ENCODE assay signal across 8 cellular contexts in the genomic region with DNA sequence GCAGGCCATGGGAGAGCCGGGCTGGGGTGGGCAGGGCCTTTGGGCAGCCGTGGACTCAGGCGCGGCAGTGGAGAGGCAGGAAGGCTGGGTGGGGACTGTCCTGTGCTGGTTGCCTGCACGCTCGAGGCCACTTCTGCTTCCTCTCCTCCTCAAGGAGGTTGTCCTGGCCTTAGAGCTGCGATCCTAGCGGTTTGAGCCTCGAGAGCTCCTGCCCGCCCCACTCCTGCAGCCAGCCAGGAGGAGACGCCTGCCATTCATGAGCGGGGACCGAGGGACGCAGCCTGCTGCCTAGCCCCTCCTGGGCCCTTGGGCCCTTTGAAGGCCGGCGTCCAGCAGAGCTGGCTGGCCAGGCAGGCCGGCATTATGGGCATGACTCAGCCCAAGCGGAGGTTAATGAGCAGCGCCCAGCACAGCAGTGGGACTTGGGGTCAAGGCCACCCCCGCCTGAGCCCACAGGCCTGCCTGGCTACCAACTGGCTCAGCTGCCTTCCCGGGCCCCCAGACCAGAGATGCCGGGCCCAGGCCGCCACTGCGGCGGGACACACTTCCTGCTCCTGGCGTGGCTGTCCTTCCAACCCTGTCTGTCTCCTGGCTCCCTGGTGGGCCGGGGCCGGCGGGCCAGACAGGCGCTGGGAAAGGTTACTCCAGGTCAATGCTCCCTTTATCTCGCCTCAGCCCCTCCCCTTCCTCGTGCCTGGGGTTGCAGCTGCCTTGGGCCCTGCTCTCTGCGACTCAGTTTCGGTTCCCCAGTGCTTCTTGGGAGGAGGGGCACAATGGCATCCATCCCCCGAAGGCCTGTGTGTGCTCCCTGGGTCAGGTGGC. TPM values are rescaled to one million over a fixed set of nuclear protein-coding genes. Genes with fewer than 3 reads are reported as not detected.
DNase-seq lines count a peak whose midpoint lies in the region; ATAC-seq, FAIRE-seq and TF ChIP-seq lines count a peak whose summit lies in the region.

No MANE protein-coding gene starts in this region.

- 0 out of 2 replicates have a peak, but pooled peaks have one; percentile 38 for TF ChIP-seq POLR2A in K562 (conservative IDR thresholded peaks at IDR 0.05)
- no peak for TF ChIP-seq POLR2A in spleen (IDR thresholded peaks at IDR 0.05)

- FAIRE-seq in GM19239 (lab: Jason Lieb, UNC) (peak; percentile 100), K562 (lab: Jason Lieb, UNC) (peak; percentile 82), kidney (lab: Jason Lieb, UNC) (no peak)

- no peak; the same call in 1 of the 2 replicates for TF ChIP-seq EP300 in K562 (IDR thresholded peaks at IDR 0.05; ENCODE audit: low read length)

- no TSS peak for BruUV-seq in K562 (replicated peaks; lab: Mats Ljungman, UMichigan)

- H4K20me1 ChIP-seq in K562 (replicated peaks; ENCODE audit: control insufficient read depth, insufficient read depth, low read length), result peaks cover 10% of the 10 kb centered on the region

- in situ Hi-C loops in K562 (cut with MboI), result no loop called here

- H3K36me3 ChIP-seq in K562 (ENCODE audit: control insufficient read depth, insufficient read depth, low read length), result peaks cover 15% of the 10 kb centered on the region
- no peaks in the 10 kb centered on the region for H3K36me3 ChIP-seq in kidney (ENCODE audit: control insufficient read depth in 1 of 2, insufficient read depth in 2 of 2, low read length in 2 of 2)
- H3K36me3 ChIP-seq in spleen, result peaks cover 0 to 26% (median 0%) of the 10 kb centered on the region in 6 donors

- POLR2A ChIA-PET in K562 (lab: Yijun Ruan, JAX), result interaction anchor here (0.6 to 1.1 kb wide), 8 partner anchors 10 to 243 kb away, joined by 3 to 5 read pairs (median 3); no protein-coding TSS in a partner anchor

- peak; percentile 53 for ATAC-seq in HG03354 (IDR thresholded peaks at IDR 0.05; ENCODE audit: poor library complexity, severe bottlenecking, unreplicated experiment)
- peak; percentile 52 for ATAC-seq in K562

- no peaks in the 10 kb centered on the region for H3K9me1 ChIP-seq in K562 (ENCODE audit: control insufficient read depth, insufficient read depth, low read length)

- intact Hi-C loops in K562 (cut with micrococcal nuclease) (loop anchor here (1.0 kb wide), 1 partner anchor 17 kb away; no protein-coding TSS in a partner anchor), kidney (cut with DNase I) (no loop called here), spleen (cut with DNase I; ENCODE audit: low total_unique reads) (no loop called here)

- H3K4me3 ChIP-seq in K562, result peak overlapping the region; percentile 12; the same call in 1 of the 2 replicates
- H3K4me3 ChIP-seq in kidney (ENCODE audit: low read length in 2 of 2), result no peak overlapping the region
- peak overlapping the region in 5 of 8 donors; percentile 28 to 88 (median 72) for H3K4me3 ChIP-seq in spleen

- no peak for TF ChIP-seq RAD21 in K562 (CRISPR knock-in tag; conservative IDR thresholded peaks at IDR 0.05 in 1 of 2, IDR thresholded peaks at IDR 0.05 in 1 of 2)

- H3K27ac ChIP-seq in K562 (ENCODE audit: extremely low read depth, low read depth, low read length) (peak overlapping the region; percentile 83), kidney (ENCODE audit: low read depth in 2 of 2, low read length in 2 of 2) (peak overlapping the region; percentile 40 to 74), spleen (peak overlapping the region; percentile 66 to 95 (median 93))

- H3K4me2 ChIP-seq in K562 (ENCODE audit: insufficient read depth, low read length), result peak overlapping the region; percentile 78

- peaks cover 39 to 60% of the 10 kb centered on the region in 2 experiments for H3K4me1 ChIP-seq in K562 (replicated peaks in 1 of 2; ENCODE audit: control insufficient read depth in 2 of 2, insufficient read depth in 2 of 2, low read length in 2 of 2)
- peaks cover 8 to 36% of the 10 kb centered on the region in 2 donors for H3K4me1 ChIP-seq in kidney (ENCODE audit: control insufficient read depth in 1 of 2, insufficient read depth in 1 of 2, low read depth in 1 of 2, low read length in 2 of 2)
- H3K4me1 ChIP-seq in spleen, result peaks cover 23 to 72% (median 55%) of the 10 kb centered on the region in 6 donors

- peak overlapping the region; percentile 63 to 92; a peak in 3 of 4 replicates for H3K9ac ChIP-seq in K562 (ENCODE audit: insufficient read depth in 1 of 2, low read depth in 2 of 2, low read length in 2 of 2)
- H3K9ac ChIP-seq in kidney (ENCODE audit: low read length in 2 of 2), result no peak overlapping the region

- CTCF ChIA-PET in K562 (lab: Yijun Ruan, JAX; ENCODE audit: low intra/inter-chr PET ratio), result no interaction called here

- 17% methylated on average over 23 of the region's 35 CpGs for WGBS in K562 (ENCODE audit: insufficient coverage, low coverage, missing lambda C conversion rate)
- WGBS in spleen, 5 donors, result 6 to 42% (median 26%) methylated on average over 16 to 35 of the region's 35 CpGs; no CpG with 5 or more reads in 1 of the 5 donors

- H3K27me3 ChIP-seq in K562 (ENCODE audit: control insufficient read depth in 2 of 2, insufficient read depth in 2 of 2, low read length in 2 of 2), result no peaks in the 10 kb centered on the region
- no peaks in the 10 kb centered on the region for H3K27me3 ChIP-seq in spleen (replicated peaks in 1 of 7)

- H2AFZ ChIP-seq in K562 (ENCODE audit: low read depth, low read length), result peak overlapping the region; percentile 59

- H3K79me2 ChIP-seq in K562 (ENCODE audit: control insufficient read depth, insufficient read depth, low read length), result peaks cover 45% of the 10 kb centered on the region

- H3K9me3 ChIP-seq in K562 (replicated peaks; ENCODE audit: control insufficient read depth, insufficient read depth, low read depth, low read length), result no peaks in the 10 kb centered on the region
- H3K9me3 ChIP-seq in kidney (ENCODE audit: control insufficient read depth in 1 of 2, low read length in 2 of 2), result no peaks in the 10 kb centered on the region
- peaks cover 0 to 3% (median 0%) of the 10 kb centered on the region in 8 donors for H3K9me3 ChIP-seq in spleen

- TF ChIP-seq CTCF in K562 (IDR thresholded peaks at IDR 0.05 in 2 of 3, conservative IDR thresholded peaks at IDR 0.05 in 1 of 3; ENCODE audit: insufficient read depth in 2 of 3, low read depth in 1 of 3, low read length in 3 of 3) (no peak), kidney (IDR thresholded peaks at IDR 0.05; ENCODE audit: borderline replicate concordance, extremely low read depth, insufficient read depth) (no peak), spleen (IDR thresholded peaks at IDR 0.05 in 8 of 11, conservative IDR thresholded peaks at IDR 0.05 in 3 of 11) (no peak)

- DNase-seq in COR-L47 (lab: John Stamatoyannopoulos, UW) (peak; percentile 30), GM19239 (ENCODE audit: insufficient read length, low spot score) (peak; percentile 82), RPMI8226 (peak; percentile 92), K562 (ENCODE audit: extremely low read depth in 1 of 4, low spot score in 3 of 4) (peak; percentile 64 to 81 (median 70)), kidney (peak; percentile 89), spleen (peak; percentile 92), amniotic stem cell (lab: John Stamatoyannopoulos, UW) (no peak)

RNA-seq across cellular contexts. Expression of gene ABCD1, which starts 1.8 kb away (rescaled TPM):
- 3.4 and 16.6 TPM in 2 replicates for total RNA-seq in K562 (2011; cell fraction: chromatin; rRNA removed; ENCODE audit: low replicate concordance)
- 12.9 and 17.3 TPM in 2 replicates for total RNA-seq in K562 (2011; cell fraction: nucleolus; rRNA removed)
- 7.3 TPM in 2 replicates for total RNA-seq in K562 (2011; cell fraction: nucleoplasm; rRNA removed)
- 3.9 and 6.0 TPM in 2 replicates for total RNA-seq in K562 (2014; rRNA removed)
- 0.80 and 1.4 TPM in 2 replicates for total RNA-seq in K562 (2014; rRNA removed; fragmentation: Illumina TruSeq; extraction: Trizol)
- total RNA-seq in K562 (2015; rRNA removed; fragmentation: Illumina TruSeq; extraction: Trizol), result 2.8 and 3.1 TPM in 2 replicates
- 6.9 and 7.1 TPM in 2 replicates for total RNA-seq in K562 (2021)
- 1.6 and 3.8 TPM in 2 replicates for polyA plus RNA-seq in K562 (2011; rRNA removed)
- polyA plus RNA-seq in K562 (2011; cell fraction: cytosol; rRNA removed), result 2.8 and 5.5 TPM in 2 replicates
- 8.7 and 16.4 TPM in 2 replicates for polyA plus RNA-seq in K562 (2011; cell fraction: nucleus; rRNA removed)
- 6.3 and 9.6 TPM in 2 replicates for polyA plus RNA-seq in K562 (2012)
- polyA plus RNA-seq in K562 (2014; fragmentation: Illumina TruSeq; extraction: Trizol), result 2.2 and 3.5 TPM in 2 replicates
- polyA plus RNA-seq in K562 (2014; fragmentation: Nextera tagmentation; extraction: Ambion mirVana), result under 1 TPM; 0.07 to 0.18 TPM
- 3.8 and 5.2 TPM in 2 replicates for polyA plus RNA-seq in K562 (2014; rRNA removed)
- 1.8 and 2.6 TPM in 2 replicates for polyA minus RNA-seq in K562 (2011; rRNA and poly(A)+ RNA removed)
- 4.3 and 4.4 TPM in 2 replicates for polyA minus RNA-seq in K562 (2011; cell fraction: cytosol; rRNA and poly(A)+ RNA removed)
- polyA minus RNA-seq in K562 (2011; cell fraction: nucleus; rRNA and poly(A)+ RNA removed), result 7.9 and 8.4 TPM in 2 replicates
- 13.7 TPM for total RNA-seq in kidney
- 5.2 TPM for polyA plus RNA-seq in kidney (ENCODE audit: insufficient read depth, low read depth, low replicate concordance)
- total RNA-seq in spleen, result 10 to 100 TPM; 14.9 to 28.1 (median 23.2) TPM
- 1 to 10 TPM; 5.1 to 9.7 (median 6.9) TPM for polyA plus RNA-seq in spleen

RNA-seq across cellular contexts. Expression of gene BCAP31, which starts 2.3 kb away (rescaled TPM):
- total RNA-seq in K562 (2011; cell fraction: chromatin; rRNA removed; ENCODE audit: low replicate concordance), result 194 and 313 TPM in 2 replicates
- total RNA-seq in K562 (2011; cell fraction: nucleolus; rRNA removed), result 389 and 398 TPM in 2 replicates
- total RNA-seq in K562 (2011; cell fraction: nucleoplasm; rRNA removed), result 299 and 322 TPM in 2 replicates
- total RNA-seq in K562 (2014; rRNA removed), result 156 and 184 TPM in 2 replicates
- 206 and 225 TPM in 2 replicates for total RNA-seq in K562 (2014; rRNA removed; fragmentation: Illumina TruSeq; extraction: Trizol)
- 170 and 173 TPM in 2 replicates for total RNA-seq in K562 (2015; rRNA removed; fragmentation: Illumina TruSeq; extraction: Trizol)
- 261 and 262 TPM in 2 replicates for total RNA-seq in K562 (2021)
- polyA plus RNA-seq in K562 (2011; rRNA removed), result 157 and 186 TPM in 2 replicates
- 164 and 227 TPM in 2 replicates for polyA plus RNA-seq in K562 (2011; cell fraction: cytosol; rRNA removed)
- 115 and 116 TPM in 2 replicates for polyA plus RNA-seq in K562 (2011; cell fraction: nucleus; rRNA removed)
- 235 and 441 TPM in 2 replicates for polyA plus RNA-seq in K562 (2012)
- polyA plus RNA-seq in K562 (2014; fragmentation: Illumina TruSeq; extraction: Trizol), result 188 and 219 TPM in 2 replicates
- polyA plus RNA-seq in K562 (2014; fragmentation: Nextera tagmentation; extraction: Ambion mirVana), result 100 to 1,000 TPM; 562 to 683 TPM
- 175 and 176 TPM in 2 replicates for polyA plus RNA-seq in K562 (2014; rRNA removed)
- polyA minus RNA-seq in K562 (2011; rRNA and poly(A)+ RNA removed), result 177 and 181 TPM in 2 replicates
- 74.4 and 86.4 TPM in 2 replicates for polyA minus RNA-seq in K562 (2011; cell fraction: cytosol; rRNA and poly(A)+ RNA removed)
- 30.8 and 43.7 TPM in 2 replicates for polyA minus RNA-seq in K562 (2011; cell fraction: nucleus; rRNA and poly(A)+ RNA removed)
- 218 TPM for total RNA-seq in kidney
- 246 TPM for polyA plus RNA-seq in kidney (ENCODE audit: insufficient read depth, low read depth, low replicate concordance)
- 100 to 1,000 TPM; 132 to 173 (median 136) TPM for total RNA-seq in spleen
- polyA plus RNA-seq in spleen, result 100 to 1,000 TPM in 2 of 3 donors, 10 to 100 TPM in 1; 77.3 to 135 (median 108) TPM

RNA-seq across cellular contexts. Expression of gene PLXNB3, which starts 37.6 kb away (rescaled TPM):
- total RNA-seq in K562 (2011; cell fraction: chromatin; rRNA removed; ENCODE audit: low replicate concordance), result 2.4 and 18.7 TPM in 2 replicates
- 5.5 and 11.0 TPM in 2 replicates for total RNA-seq in K562 (2011; cell fraction: nucleolus; rRNA removed)
- 3.1 and 3.7 TPM in 2 replicates for total RNA-seq in K562 (2011; cell fraction: nucleoplasm; rRNA removed)
- total RNA-seq in K562 (2014; rRNA removed) (1.6 and 2.0 TPM in 2 replicates), K562 (2014; rRNA removed; fragmentation: Illumina TruSeq; extraction: Trizol) (0.22 TPM in 1 of 2 replicates, not detected in the other), K562 (2015; rRNA removed; fragmentation: Illumina TruSeq; extraction: Trizol) (0.25 and 0.72 TPM in 2 replicates), K562 (2021) (1.6 TPM in 2 replicates), kidney (5.6 TPM), spleen (1 to 10 TPM in 6 of 7 donors, under 1 TPM in 1; 0.68 to 2.8 (median 1.7) TPM)
- polyA plus RNA-seq in K562 (2011; rRNA removed) (1.5 and 2.4 TPM in 2 replicates), K562 (2014; fragmentation: Illumina TruSeq; extraction: Trizol) (0.40 and 0.50 TPM in 2 replicates), K562 (2014; fragmentation: Nextera tagmentation; extraction: Ambion mirVana) (not detected), K562 (2014; rRNA removed) (1.4 and 1.6 TPM in 2 replicates), kidney (ENCODE audit: insufficient read depth, low read depth, low replicate concordance) (2.2 TPM), spleen (1 to 10 TPM in 1 of 3 donors, under 1 TPM in 2; 0.48 to 1.5 (median 0.49) TPM)
- 0.63 and 1.1 TPM in 2 replicates for polyA plus RNA-seq in K562 (2011; cell fraction: cytosol; rRNA removed)
- 12.2 and 14.5 TPM in 2 replicates for polyA plus RNA-seq in K562 (2011; cell fraction: nucleus; rRNA removed)
- 0.94 and 1.7 TPM in 2 replicates for polyA plus RNA-seq in K562 (2012)
- 0.81 and 1.2 TPM in 2 replicates for polyA minus RNA-seq in K562 (2011; rRNA and poly(A)+ RNA removed)
- polyA minus RNA-seq in K562 (2011; cell fraction: cytosol; rRNA and poly(A)+ RNA removed), result 1.2 and 2.0 TPM in 2 replicates
- 4.0 and 4.3 TPM in 2 replicates for polyA minus RNA-seq in K562 (2011; cell fraction: nucleus; rRNA and poly(A)+ RNA removed)

RNA-seq across cellular contexts. Expression of gene SLC6A8, which starts 38.8 kb away (rescaled TPM):
- 456 and 1,096 TPM in 2 replicates for total RNA-seq in K562 (2011; cell fraction: chromatin; rRNA removed; ENCODE audit: low replicate concordance)
- total RNA-seq in K562 (2011; cell fraction: nucleolus; rRNA removed), result 646 and 663 TPM in 2 replicates
- total RNA-seq in K562 (2011; cell fraction: nucleoplasm; rRNA removed), result 500 and 510 TPM in 2 replicates
- 29.6 and 45.6 TPM in 2 replicates for total RNA-seq in K562 (2014; rRNA removed)
- 24.7 and 34.3 TPM in 2 replicates for total RNA-seq in K562 (2014; rRNA removed; fragmentation: Illumina TruSeq; extraction: Trizol)
- total RNA-seq in K562 (2015; rRNA removed; fragmentation: Illumina TruSeq; extraction: Trizol), result 30.3 and 31.0 TPM in 2 replicates
- total RNA-seq in K562 (2021), result 122 and 144 TPM in 2 replicates
- polyA plus RNA-seq in K562 (2011; rRNA removed), result 139 and 294 TPM in 2 replicates
- polyA plus RNA-seq in K562 (2011; cell fraction: cytosol; rRNA removed), result 237 and 320 TPM in 2 replicates
- polyA plus RNA-seq in K562 (2011; cell fraction: nucleus; rRNA removed), result 1,046 and 1,667 TPM in 2 replicates
- polyA plus RNA-seq in K562 (2012), result 94.9 and 162 TPM in 2 replicates
- 73.5 and 87.0 TPM in 2 replicates for polyA plus RNA-seq in K562 (2014; fragmentation: Illumina TruSeq; extraction: Trizol)
- polyA plus RNA-seq in K562 (2014; fragmentation: Nextera tagmentation; extraction: Ambion mirVana), result 1 to 10 TPM in 1 of 2 experiments, under 1 TPM in 1; 0.68 to 1.7 TPM
- 76.7 and 77.6 TPM in 2 replicates for polyA plus RNA-seq in K562 (2014; rRNA removed)
- 85.5 and 108 TPM in 2 replicates for polyA minus RNA-seq in K562 (2011; rRNA and poly(A)+ RNA removed)
- polyA minus RNA-seq in K562 (2011; cell fraction: cytosol; rRNA and poly(A)+ RNA removed), result 134 and 269 TPM in 2 replicates
- 124 and 281 TPM in 2 replicates for polyA minus RNA-seq in K562 (2011; cell fraction: nucleus; rRNA and poly(A)+ RNA removed)
- 110 TPM for total RNA-seq in kidney
- polyA plus RNA-seq in kidney (ENCODE audit: insufficient read depth, low read depth, low replicate concordance), result 79.7 TPM
- 10 to 100 TPM in 5 of 7 donors, 1 to 10 TPM in 2; 6.7 to 72.9 (median 14.7) TPM for total RNA-seq in spleen
- polyA plus RNA-seq in spleen, result 1 to 10 TPM; 3.2 to 5.3 (median 3.2) TPM

RNA-seq across cellular contexts. Expression of gene PNCK, which starts 52.9 kb away (rescaled TPM):
- 17.5 and 43.4 TPM in 2 replicates for total RNA-seq in K562 (2011; cell fraction: chromatin; rRNA removed; ENCODE audit: low replicate concordance)
- 37.0 TPM in 2 replicates for total RNA-seq in K562 (2011; cell fraction: nucleolus; rRNA removed)
- 18.2 and 26.2 TPM in 2 replicates for total RNA-seq in K562 (2011; cell fraction: nucleoplasm; rRNA removed)
- total RNA-seq in K562 (2014; rRNA removed) (1.3 and 1.4 TPM in 2 replicates), K562 (2014; rRNA removed; fragmentation: Illumina TruSeq; extraction: Trizol) (0.25 and 0.48 TPM in 2 replicates), K562 (2015; rRNA removed; fragmentation: Illumina TruSeq; extraction: Trizol) (0.51 and 0.79 TPM in 2 replicates), K562 (2021) (1.9 and 2.2 TPM in 2 replicates), kidney (1.5 TPM), spleen (1 to 10 TPM in 2 of 7 donors, under 1 TPM in 1, not detected in 4; 0.73 to 1.2 (median 1.0) TPM)
- polyA plus RNA-seq in K562 (2011; rRNA removed) (7.5 and 23.6 TPM in 2 replicates), K562 (2014; fragmentation: Illumina TruSeq; extraction: Trizol) (1.0 and 1.2 TPM in 2 replicates), K562 (2014; fragmentation: Nextera tagmentation; extraction: Ambion mirVana) (under 1 TPM in 1 of 2 experiments, not detected in 1; 0.13 TPM), K562 (2014; rRNA removed) (1.7 and 2.5 TPM in 2 replicates), kidney (ENCODE audit: insufficient read depth, low read depth, low replicate concordance) (5.5 TPM), spleen (under 1 TPM; 0.18 to 0.35 (median 0.22) TPM)
- 10.0 and 17.5 TPM in 2 replicates for polyA plus RNA-seq in K562 (2011; cell fraction: cytosol; rRNA removed)
- 100 and 212 TPM in 2 replicates for polyA plus RNA-seq in K562 (2011; cell fraction: nucleus; rRNA removed)
- 6.0 and 17.0 TPM in 2 replicates for polyA plus RNA-seq in K562 (2012)
- polyA minus RNA-seq in K562 (2011; rRNA and poly(A)+ RNA removed), result 3.5 and 6.7 TPM in 2 replicates
- 2.9 and 11.2 TPM in 2 replicates for polyA minus RNA-seq in K562 (2011; cell fraction: cytosol; rRNA and poly(A)+ RNA removed)
- polyA minus RNA-seq in K562 (2011; cell fraction: nucleus; rRNA and poly(A)+ RNA removed), result 20.6 and 48.3 TPM in 2 replicates

Comparison
In these comparisons a context has a peak if more than half of its experiments do, and no peak if none do; other contexts are left out.
1. H3K4me3 ChIP-seq: peak in K562 (single experiment) and spleen (5 of 8); none in kidney (0 of 2).
2. H3K9ac ChIP-seq: peak in K562 (2 of 2); none in kidney (0 of 2).
3. Peak in every context shown above with its lines, with median percentiles within 50 percentile points of each other: H3K27ac ChIP-seq.